20 cellular contexts compared by ENCODE assay signal in the genomic region with DNA sequence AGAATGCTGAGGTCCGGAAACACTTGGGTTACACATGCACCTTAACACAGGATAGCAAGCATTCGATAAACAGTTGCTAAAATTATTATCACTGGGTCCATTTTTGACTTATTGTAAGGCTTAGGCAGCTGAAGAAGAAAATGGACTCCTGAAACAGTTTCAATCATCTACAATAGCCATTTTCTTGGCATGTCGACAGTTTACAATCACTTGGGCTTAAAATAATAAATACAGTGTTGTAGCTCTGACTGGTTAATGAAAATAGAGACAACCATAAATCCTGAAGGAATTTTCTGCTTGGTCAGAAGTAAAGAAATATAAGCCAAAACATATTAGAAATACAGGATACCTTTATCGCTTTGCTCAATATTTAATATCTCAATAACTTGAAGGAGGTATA.
DNase-seq lines count a peak whose midpoint lies in the region; ATAC-seq and TF ChIP-seq lines count a peak whose summit lies in the region.
"Had no signal": no experiment of that assay in that cellular context is flagged by ENCODE, and none has a peak within 500 bp of the region (broad histone marks: within the 10 kb centered on the region; RNA-seq: fewer than 3 reads in every experiment).

No MANE protein-coding gene starts in this region.

- DNase-seq in IMR-90 (peak; percentile 69), astrocyte of the spinal cord (ENCODE audit: low read depth, low spot score) (peak; percentile 34), iris pigment epithelial cell (ENCODE audit: low read depth) (peak; percentile 7), dermis blood vessel endothelial cell (no peak), midbrain (lab: John Stamatoyannopoulos, UW) (no peak)
- DNase-seq in activated T-cell treated with anti-CD3 and anti-CD28 coated beads, Interleukin-2, amount 50 U/mL, for 24 hours = no peak
- no peak for DNase-seq in naive thymus-derived CD8-positive, alpha-beta T cell
- DNase-seq: 8988T; ACHN; C1 segment of cervical spinal cord; Calu3; CD4-positive, alpha-beta memory T cell; COR-L47; DMS53; DMS79 treated with DMSO at 0.1 percent for 48 hours; GF-D8; H9 had no signal

- peaks cover 2% of the 10 kb centered on the region; the same call in 1 of the 2 replicates for H3K4me1 ChIP-seq in IMR-90 (ENCODE audit: control insufficient read depth, insufficient read depth, low read length)
- H3K4me1 ChIP-seq: A549 had no signal

- no peaks in the 10 kb centered on the region for H4K20me1 ChIP-seq in IMR-90 (ENCODE audit: insufficient read depth, low read length)

- no peaks in the 10 kb centered on the region for H3K9me3 Mint-ChIP-seq in activated T-cell treated with anti-CD3 and anti-CD28 coated beads, Interleukin-2, amount 50 U/mL, for 24 hours
- H3K9me3 Mint-ChIP-seq in naive thymus-derived CD8-positive, alpha-beta T cell = peaks cover 0 to 2% (median 0%) of the 10 kb centered on the region in 9 donors
- H3K9me3 Mint-ChIP-seq: GM23338, H9 had no signal

- H3K9me3 ChIP-seq in IMR-90 (ENCODE audit: control insufficient read depth, insufficient read depth, low read length) = no peaks in the 10 kb centered on the region

- TF ChIP-seq RAD21 in IMR-90 (IDR thresholded peaks at IDR 0.05; ENCODE audit: low read length) = no peak

- H2AK9ac ChIP-seq in IMR-90 (replicated peaks; ENCODE audit: low read depth, low read length, poor library complexity) = no peak overlapping the region

- dilution Hi-C loops in IMR-90 (cut with HindIII; ENCODE audit: low sequenced_read_pairs, unreplicated experiment) = no loop called here

- no CpG with 5 or more reads among the region's 4 CpGs for WGBS in IMR-90 (ENCODE audit: extremely low coverage in 2 of 2, insufficient read length in 1 of 2), 2 experiments

- no peak overlapping the region for H3K9ac ChIP-seq in IMR-90 (ENCODE audit: low read depth, low read length)

- H2BK20ac ChIP-seq in IMR-90 (ENCODE audit: low read depth, low read length) = peak overlapping the region; percentile 71; the same call in 1 of the 2 replicates

- no peak overlapping the region for H3K56ac ChIP-seq in IMR-90 (ENCODE audit: extremely low read depth, insufficient read depth, low read length)

- CTCF ChIA-PET in IMR-90 (lab: Yijun Ruan, JAX) = no interaction called here

- H2BK15ac ChIP-seq in IMR-90 (ENCODE audit: low read depth, low read length) = no peak overlapping the region

- peak overlapping the region; percentile 35; the same call in 1 of the 2 replicates for H2BK120ac ChIP-seq in IMR-90 (ENCODE audit: low read depth, low read length)

- no peak overlapping the region for H3K27ac Mint-ChIP-seq in activated T-cell treated with anti-CD3 and anti-CD28 coated beads, Interleukin-2, amount 50 U/mL, for 24 hours
- no peak overlapping the region for H3K27ac Mint-ChIP-seq in naive thymus-derived CD8-positive, alpha-beta T cell
- H3K27ac Mint-ChIP-seq: CD4-positive, alpha-beta memory T cell; GM23338; H9 had no signal

- no peak overlapping the region for H3K27ac ChIP-seq in IMR-90 (ENCODE audit: insufficient read depth, low read length)
- H3K27ac ChIP-seq: A549 had no signal

- H3K4me1 Mint-ChIP-seq in activated T-cell treated with anti-CD3 and anti-CD28 coated beads, Interleukin-2, amount 50 U/mL, for 24 hours (ENCODE audit: low read depth) = no peaks in the 10 kb centered on the region
- no peaks in the 10 kb centered on the region for H3K4me1 Mint-ChIP-seq in naive thymus-derived CD8-positive, alpha-beta T cell
- H3K4me1 Mint-ChIP-seq: CD4-positive, alpha-beta memory T cell; GM23338; H9 had no signal

- no peak for TF ChIP-seq CTCF in IMR-90 (conservative IDR thresholded peaks at IDR 0.05; ENCODE audit: low read depth, low read length)
- no peak for TF ChIP-seq CTCF in astrocyte of the spinal cord (IDR thresholded peaks at IDR 0.05; ENCODE audit: low read depth, low read length)

- H3K4me3 ChIP-seq in IMR-90 (ENCODE audit: insufficient read depth, low read depth, low read length) = no peak overlapping the region
- no peak overlapping the region for H3K4me3 ChIP-seq in astrocyte of the spinal cord (ENCODE audit: low read depth, low read length)
- H3K4me3 ChIP-seq: A549, GM23338 had no signal

- no peak overlapping the region for H3K4me3 Mint-ChIP-seq in activated T-cell treated with anti-CD3 and anti-CD28 coated beads, Interleukin-2, amount 50 U/mL, for 24 hours
- H3K4me3 Mint-ChIP-seq in naive thymus-derived CD8-positive, alpha-beta T cell = no peak overlapping the region
- H3K4me3 Mint-ChIP-seq: CD4-positive, alpha-beta memory T cell; GM23338; H9 had no signal

- no peak overlapping the region for H3K23ac ChIP-seq in IMR-90 (ENCODE audit: low read depth, low read length)

- H3K9me1 ChIP-seq in IMR-90 (ENCODE audit: insufficient read depth, low read length) = no peaks in the 10 kb centered on the region

- no peak overlapping the region for H2BK5ac ChIP-seq in IMR-90 (ENCODE audit: low read depth, low read length, poor library complexity, severe bottlenecking)

- TF ChIP-seq POLR2A in IMR-90 (IDR thresholded peaks at IDR 0.05; ENCODE audit: low read depth, low read length) = no peak

- H3K4ac ChIP-seq in IMR-90 (ENCODE audit: low read depth, low read length) = no peak overlapping the region

- POLR2A ChIA-PET in IMR-90 (lab: Charles Lee; ENCODE audit: unreplicated experiment) = no interaction called here
- POLR2A ChIA-PET in naive thymus-derived CD8-positive, alpha-beta T cell (lab: Charles Lee) = no interaction called here

- intact Hi-C loops in IMR-90 (cut with micrococcal nuclease) = loop anchor here (10.0 kb wide), 2 partner anchors 237 to 353 kb away; a partner anchor contains a TSS

- no peak overlapping the region for H4K5ac ChIP-seq in IMR-90 (ENCODE audit: low read depth, low read length)

- no peaks in the 10 kb centered on the region for H3K36me3 Mint-ChIP-seq in activated T-cell treated with anti-CD3 and anti-CD28 coated beads, Interleukin-2, amount 50 U/mL, for 24 hours (ENCODE audit: low read depth)
- no peaks in the 10 kb centered on the region for H3K36me3 Mint-ChIP-seq in naive thymus-derived CD8-positive, alpha-beta T cell
- H3K36me3 Mint-ChIP-seq: CD4-positive, alpha-beta memory T cell had no signal

- H3K79me1 ChIP-seq in IMR-90 (ENCODE audit: low read depth in 1 of 2, low read length in 2 of 2) = no peaks in the 10 kb centered on the region

- BruUV-seq in IMR-90 (replicated peaks; lab: Mats Ljungman, UMichigan) = no TSS peak

- no peak overlapping the region for H2AK5ac ChIP-seq in IMR-90 (ENCODE audit: low read depth, low read length)

- H3K14ac ChIP-seq in IMR-90 (replicated peaks; ENCODE audit: low read depth, low read length) = no peak overlapping the region

- H3K18ac ChIP-seq in IMR-90 (ENCODE audit: low read depth, low read length) = no peak overlapping the region

- H3K27me3 Mint-ChIP-seq in activated T-cell treated with anti-CD3 and anti-CD28 coated beads, Interleukin-2, amount 50 U/mL, for 24 hours = no peaks in the 10 kb centered on the region
- no peaks in the 10 kb centered on the region for H3K27me3 Mint-ChIP-seq in naive thymus-derived CD8-positive, alpha-beta T cell
- H3K27me3 Mint-ChIP-seq: CD4-positive, alpha-beta memory T cell had no signal

- H4K8ac ChIP-seq in IMR-90 (ENCODE audit: low read depth in 2 of 2, low read length in 2 of 2) = no peak overlapping the region

- peak; percentile 51; the same call in 1 of the 2 replicates for ATAC-seq in IMR-90 (ENCODE audit: low read depth)
- no peak for ATAC-seq in naive thymus-derived CD8-positive, alpha-beta T cell
- ATAC-seq: A549, GM23338, HCT116 had no signal

- no peak overlapping the region for H2AFZ ChIP-seq in IMR-90 (replicated peaks; ENCODE audit: low read length, poor library complexity)
- H2AFZ ChIP-seq: GM23338 had no signal

- in situ Hi-C loops in IMR-90 (cut with MboI; ENCODE audit: low sequenced_read_pairs) (no loop called here), astrocyte of the spinal cord (cut with HindIII; ENCODE audit: low sequenced_read_pairs) (no loop called here)

- no peak overlapping the region for H4K91ac ChIP-seq in IMR-90 (ENCODE audit: insufficient read depth, low read depth, low read length)

- no peaks in the 10 kb centered on the region for H3K36me3 ChIP-seq in IMR-90 (ENCODE audit: control insufficient read depth, insufficient read depth, low read length)

- H3K27me3 ChIP-seq in IMR-90 (ENCODE audit: control insufficient read depth, insufficient read depth, low read length) = no peaks in the 10 kb centered on the region

- H3K4me2 ChIP-seq in IMR-90 (ENCODE audit: low read depth, low read length) = peak overlapping the region; percentile 39; the same call in 1 of the 2 replicates
- H3K4me2 ChIP-seq: A549, GM23338 had no signal

TF ChIP-seq in IMR-90, 13 proteins besides CTCF, POLR2A, EP300 and RAD21:
- TF ChIP-seq CHD1 (IDR thresholded peaks at IDR 0.05; ENCODE audit: low read depth, low read length) = no peak
- TF ChIP-seq MAFK (IDR thresholded peaks at IDR 0.05; ENCODE audit: low read depth, low read length) = no peak
- no peak for TF ChIP-seq NFE2L2 (IDR thresholded peaks at IDR 0.05; ENCODE audit: low read depth, low read length)
- no peak for TF ChIP-seq FOS (IDR thresholded peaks at IDR 0.05; ENCODE audit: low read depth, low read length)

Comparison
In these comparisons a context has a peak if more than half of its experiments do, and no peak if none do; other contexts are left out.
1. DNase-seq: peak in IMR-90 (single experiment), astrocyte of the spinal cord (single experiment) and iris pigment epithelial cell (single experiment); none in dermis blood vessel endothelial cell (single experiment), midbrain (single experiment), activated T-cell treated with anti-CD3 and anti-CD28 coated beads, Interleukin-2, amount 50 U/mL, for 24 hours (single experiment) and naive thymus-derived CD8-positive, alpha-beta T cell (0 of 10).